ENCODE assay signal across 10 cellular contexts in the genomic region with DNA sequence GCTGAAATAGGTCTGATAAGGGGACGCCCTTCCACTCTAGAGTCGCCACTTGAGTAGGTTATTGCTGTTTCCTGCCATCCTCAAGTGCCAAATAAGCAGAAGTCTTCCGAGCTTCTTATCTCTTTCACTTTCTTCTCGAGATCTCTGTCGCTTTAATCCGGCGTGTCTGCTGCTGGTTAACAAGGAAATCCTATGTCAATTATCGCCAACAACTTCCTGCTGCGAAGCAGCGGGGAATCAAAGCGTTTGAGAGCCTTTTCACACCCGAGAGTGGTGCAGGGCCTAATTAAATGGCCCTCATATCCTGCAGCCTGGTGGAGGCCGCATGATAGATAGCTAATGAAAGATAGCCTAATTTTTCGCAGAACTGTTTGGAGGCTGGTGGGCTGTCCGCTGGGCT.
A peak's percentile ranks its signal among the peaks of the same experiment; 100 is the strongest.
DNase-seq lines count a peak whose midpoint lies in the region; ATAC-seq and TF ChIP-seq lines count a peak whose summit lies in the region.
"Had no signal": no experiment of that assay in that cellular context is flagged by ENCODE, and none has a peak within 500 bp of the region (broad histone marks: within the 10 kb centered on the region; RNA-seq: fewer than 3 reads in every experiment).

No MANE protein-coding gene starts in this region.

- no peaks in the 10 kb centered on the region for H3K9me3 ChIP-seq in smooth muscle cell (replicated peaks; ENCODE audit: low read depth)
- H3K9me3 ChIP-seq: upper lobe of left lung had no signal

- peak overlapping the region; percentile 75 for H3K4me2 ChIP-seq in smooth muscle cell

- no peaks in the 10 kb centered on the region for H4K20me1 ChIP-seq in smooth muscle cell (ENCODE audit: low read depth)

- peak overlapping the region; percentile 23 for H3K4me3 ChIP-seq in smooth muscle cell

- H3K27ac ChIP-seq in smooth muscle cell (ENCODE audit: low read depth) = no peak overlapping the region
- H3K27ac ChIP-seq: upper lobe of left lung had no signal

- POLR2A ChIA-PET in activated naive CD8-positive, alpha-beta T cell treated with anti-CD3 and anti-CD28 coated beads, Interleukin-2, amount 10 ng/mL, durations not matched to agents 7 days and 5 days (lab: Charles Lee) = no interaction called here

- no peaks in the 10 kb centered on the region for H3K9me3 Mint-ChIP-seq in activated naive CD8-positive, alpha-beta T cell treated with anti-CD3 and anti-CD28 coated beads, Interleukin-2, amount 10 ng/mL, durations not matched to agents 7 days and 5 days

- peak overlapping the region; percentile 79 for H2AFZ ChIP-seq in smooth muscle cell (ENCODE audit: low read depth)

- H3K36me3 Mint-ChIP-seq in activated naive CD8-positive, alpha-beta T cell treated with anti-CD3 and anti-CD28 coated beads, Interleukin-2, amount 10 ng/mL, durations not matched to agents 7 days and 5 days = peaks cover 8% of the 10 kb centered on the region

- H3K36me3 ChIP-seq in smooth muscle cell (ENCODE audit: low read depth) = no peaks in the 10 kb centered on the region
- H3K36me3 ChIP-seq: upper lobe of left lung had no signal

- H3K27me3 ChIP-seq in smooth muscle cell (ENCODE audit: low read depth) = peaks cover 31% of the 10 kb centered on the region
- H3K27me3 ChIP-seq: upper lobe of left lung had no signal

- H3K4me1 ChIP-seq in smooth muscle cell (ENCODE audit: low read depth) = peaks cover 6% of the 10 kb centered on the region

- no peaks in the 10 kb centered on the region for H3K27me3 Mint-ChIP-seq in activated naive CD8-positive, alpha-beta T cell treated with anti-CD3 and anti-CD28 coated beads, Interleukin-2, amount 10 ng/mL, durations not matched to agents 7 days and 5 days

- peak; percentile 89 for ATAC-seq in activated naive CD8-positive, alpha-beta T cell treated with anti-CD3 and anti-CD28 coated beads, Interleukin-2, amount 10 ng/mL, durations not matched to agents 7 days and 5 days (ENCODE audit: low read depth)
- no peak for ATAC-seq in GM18502 (IDR thresholded peaks at IDR 0.05; ENCODE audit: poor library complexity, unreplicated experiment)

- H3K79me2 ChIP-seq in smooth muscle cell (ENCODE audit: low read depth) = no peaks in the 10 kb centered on the region

- H3K4me1 Mint-ChIP-seq in activated naive CD8-positive, alpha-beta T cell treated with anti-CD3 and anti-CD28 coated beads, Interleukin-2, amount 10 ng/mL, durations not matched to agents 7 days and 5 days = peaks cover 20% of the 10 kb centered on the region

- peak overlapping the region; percentile 84 for H3K4me3 Mint-ChIP-seq in activated naive CD8-positive, alpha-beta T cell treated with anti-CD3 and anti-CD28 coated beads, Interleukin-2, amount 10 ng/mL, durations not matched to agents 7 days and 5 days

- no peak for TF ChIP-seq CTCF in smooth muscle cell (IDR thresholded peaks at IDR 0.05; ENCODE audit: borderline replicate concordance, insufficient read depth, poor library complexity, severe bottlenecking)

- DNase-seq in NCI-H2227 (lab: John Stamatoyannopoulos, UW; ENCODE audit: unreplicated experiment) = peak; percentile 55
- no peak for DNase-seq in NCI-H2227 treated with DMSO at 0.1 percent for 48 hours (lab: John Stamatoyannopoulos, UW)
- peak; percentile 12 for DNase-seq in NCI-H146 treated with DMSO at 0.1 percent for 48 hours (lab: John Stamatoyannopoulos, UW; ENCODE audit: unreplicated experiment)
- peak; percentile 33 for DNase-seq in activated naive CD8-positive, alpha-beta T cell treated with anti-CD3 and anti-CD28 coated beads, Interleukin-2, amount 10 ng/mL, durations not matched to agents 7 days and 5 days
- no peak for DNase-seq in smooth muscle cell (lab: John Stamatoyannopoulos, UW; ENCODE audit: unreplicated experiment)
- no peak for DNase-seq in ACHN
- no peak for DNase-seq in NCI-H774 (lab: John Stamatoyannopoulos, UW)
- DNase-seq: NCI-H2171 had no signal

- in situ Hi-C loops in ACHN (cut with HindIII; ENCODE audit: low pct_ligation_motif_present, low pct_unique_long_range_greater_than_20kb, low sequenced_read_pairs) = no loop called here

- peak overlapping the region; percentile 83 for H3K27ac Mint-ChIP-seq in activated naive CD8-positive, alpha-beta T cell treated with anti-CD3 and anti-CD28 coated beads, Interleukin-2, amount 10 ng/mL, durations not matched to agents 7 days and 5 days

- 25% methylated on average over 15 of the region's 15 CpGs for WGBS in smooth muscle cell (ENCODE audit: low lambda C conversion rate)

- no peaks in the 10 kb centered on the region for H3F3A ChIP-seq in smooth muscle cell (ENCODE audit: low read depth)

- H3K9ac ChIP-seq in smooth muscle cell (ENCODE audit: low read depth) = no peak overlapping the region

Comparison
In these comparisons a context has a peak if more than half of its experiments do, and no peak if none do; other contexts are left out.
1. DNase-seq: peak in NCI-H2227 (single experiment), NCI-H146 treated with DMSO at 0.1 percent for 48 hours (single experiment) and activated naive CD8-positive, alpha-beta T cell treated with anti-CD3 and anti-CD28 coated beads, Interleukin-2, amount 10 ng/mL, durations not matched to agents 7 days and 5 days (single experiment); none in NCI-H2227 treated with DMSO at 0.1 percent for 48 hours (single experiment), smooth muscle cell (single experiment), ACHN (single experiment) and NCI-H774 (single experiment).